In genomic region chr6:84428300-84428907, GRCh38 we compare ENCODE assay signal across 8 cellular contexts.
DNase-seq lines count a peak whose midpoint lies in the region; ATAC-seq and TF ChIP-seq lines count a peak whose summit lies in the region.

No MANE protein-coding gene starts in this region.

- peak; percentile 10 for DNase-seq in NK-92 treated with Interleukin-12 subunit alpha and Interleukin-12 subunit beta, amount 100 ng/mL, for 24 hours (lab: John Stamatoyannopoulos, UW)
- DNase-seq in NK-92 (lab: John Stamatoyannopoulos, UW; ENCODE audit: unreplicated experiment): no peak
- DNase-seq in NAMALWA (ENCODE audit: low spot score): peak; percentile 62
- peak; percentile 11 for DNase-seq in activated naive CD8-positive, alpha-beta T cell treated with anti-CD3 and anti-CD28 coated beads, Interleukin-2, amount 50 U/mL, for 24 hours
- peak; percentile 21 for DNase-seq in hepatic stellate cell (ENCODE audit: low spot score)
- DNase-seq in tibial nerve (ENCODE audit: low spot score in 2 of 2): peak; percentile 41 to 62

- peak; percentile 28 to 70 (median 55) for TF ChIP-seq CTCF in tibial nerve (IDR thresholded peaks at IDR 0.05)

- no peaks in the 10 kb centered on the region for H3K4me1 ChIP-seq in tibial nerve

- H3K27ac ChIP-seq in tibial nerve: no peak overlapping the region

- no peaks in the 10 kb centered on the region for H3K9me3 Mint-ChIP-seq in activated naive CD8-positive, alpha-beta T cell treated with anti-CD3 and anti-CD28 coated beads, Interleukin-2, amount 50 U/mL, for 24 hours

- no peak overlapping the region for H3K4me3 Mint-ChIP-seq in activated naive CD8-positive, alpha-beta T cell treated with anti-CD3 and anti-CD28 coated beads, Interleukin-2, amount 50 U/mL, for 24 hours

- peak; percentile 70 for ATAC-seq in GM21786 (IDR thresholded peaks at IDR 0.05; ENCODE audit: unreplicated experiment)
- ATAC-seq in activated naive CD8-positive, alpha-beta T cell treated with anti-CD3 and anti-CD28 coated beads, Interleukin-2, amount 50 U/mL, for 24 hours: no peak
- no peak for ATAC-seq in GM18520 (IDR thresholded peaks at IDR 0.05; ENCODE audit: unreplicated experiment)

- H3K9me3 ChIP-seq in tibial nerve: no peaks in the 10 kb centered on the region

- WGBS in tibial nerve, 2 donors: 9 to 10% methylated on average over 6 of the region's 6 CpGs

- H3K27me3 Mint-ChIP-seq in activated naive CD8-positive, alpha-beta T cell treated with anti-CD3 and anti-CD28 coated beads, Interleukin-2, amount 50 U/mL, for 24 hours: peaks cover 7% of the 10 kb centered on the region

- H3K27me3 ChIP-seq in tibial nerve: no peaks in the 10 kb centered on the region

- no peak overlapping the region for H3K27ac Mint-ChIP-seq in activated naive CD8-positive, alpha-beta T cell treated with anti-CD3 and anti-CD28 coated beads, Interleukin-2, amount 50 U/mL, for 24 hours

- no peaks in the 10 kb centered on the region for H3K36me3 Mint-ChIP-seq in activated naive CD8-positive, alpha-beta T cell treated with anti-CD3 and anti-CD28 coated beads, Interleukin-2, amount 50 U/mL, for 24 hours (ENCODE audit: low read depth)

- TF ChIP-seq EP300 in tibial nerve (IDR thresholded peaks at IDR 0.05): no peak

- no peak for TF ChIP-seq POLR2A in tibial nerve (IDR thresholded peaks at IDR 0.05)

- no peaks in the 10 kb centered on the region for H3K36me3 ChIP-seq in tibial nerve

- H3K4me1 Mint-ChIP-seq in activated naive CD8-positive, alpha-beta T cell treated with anti-CD3 and anti-CD28 coated beads, Interleukin-2, amount 50 U/mL, for 24 hours: no peaks in the 10 kb centered on the region

- no peak overlapping the region for H3K4me3 ChIP-seq in tibial nerve
